10 cellular contexts compared by ENCODE assay signal in genomic region chr2:241357531-241357930, GRCh38. TPM values are rescaled to one million over a fixed set of nuclear protein-coding genes. Genes with fewer than 3 reads are reported as not detected.
A peak's percentile ranks its signal among the peaks of the same experiment; 100 is the strongest.
DNase-seq lines count a peak whose midpoint lies in the region; ATAC-seq and TF ChIP-seq lines count a peak whose summit lies in the region.
"Had no signal": no experiment of that assay in that cellular context is flagged by ENCODE, and none has a peak within 500 bp of the region (broad histone marks: within the 10 kb centered on the region; RNA-seq: fewer than 3 reads in every experiment).

No MANE protein-coding gene starts in this region.

- H2AFZ ChIP-seq in HCT116 (ENCODE audit: low read depth, low read length, poor library complexity, severe bottlenecking), result no peak overlapping the region

- H3K27ac ChIP-seq in HCT116 (ENCODE audit: low read depth, low read length) (no peak overlapping the region), mesodermal cell (ENCODE audit: low read depth, low read length, severe bottlenecking) (no peak overlapping the region)

- no peaks in the 10 kb centered on the region; the same call in 1 of the 2 replicates for H4K20me1 ChIP-seq in HCT116 (ENCODE audit: insufficient read depth)

- TF ChIP-seq POLR2A in HCT116 (IDR thresholded peaks at IDR 0.05; ENCODE audit: borderline replicate concordance, extremely low read depth, insufficient read depth, insufficient read length), result no peak

- H3K4me3 Mint-ChIP-seq in activated naive CD8-positive, alpha-beta T cell treated with anti-CD3 and anti-CD28 coated beads, Interleukin-2, amount 50 U/mL, for 24 hours, result peak overlapping the region; percentile 75

- DNase-seq in AG09309 (ENCODE audit: low read depth) (no peak), HCT116 (ENCODE audit: low read depth, low spot score) (no peak), NOMO-1 treated with dmso at 0.1 percent for 144 hours (lab: John Stamatoyannopoulos, UW; ENCODE audit: unreplicated experiment) (no peak), GM13976 (ENCODE audit: low spot score) (no peak), GOT3 (lab: John Stamatoyannopoulos, UW) (no peak)
- no peak for DNase-seq in activated naive CD8-positive, alpha-beta T cell treated with anti-CD3 and anti-CD28 coated beads, Interleukin-2, amount 50 U/mL, for 24 hours
- DNase-seq: NCI-H774 had no signal

- CTCF ChIA-PET in HCT116 (lab: Charles Lee), result no interaction called here

- no peaks in the 10 kb centered on the region for H3K27me3 ChIP-seq in HCT116 (ENCODE audit: insufficient read depth, low read length)

- no TSS peak for BruUV-seq in HCT116 (replicated peaks; lab: Mats Ljungman, UMichigan)

- WGBS in mesodermal cell (ENCODE audit: insufficient coverage in 2 of 2), 2 experiments, result 100% methylated on average over 1 of the region's 3 CpGs

- peak overlapping the region; percentile 92; the same call in 1 of the 2 replicates for H3K4me3 ChIP-seq in AG09309 (ENCODE audit: control insufficient read depth, low read depth, low read length)
- peak overlapping the region; percentile 87 to 89 for H3K4me3 ChIP-seq in HCT116 (replicated peaks in 1 of 2; ENCODE audit: low read depth in 1 of 2, low read length in 2 of 2)
- peak overlapping the region; percentile 93 for H3K4me3 ChIP-seq in mesodermal cell (ENCODE audit: extremely low read depth, insufficient read depth, low read length, poor library complexity, severe bottlenecking)

- RAD21 ChIA-PET in HCT116 (lab: Charles Lee; ENCODE audit: low non-redundant PET in 1 of 2, low total read pairs in 2 of 2, uncharacterized antibody in 2 of 2, unreplicated experiment in 2 of 2), result no interaction called here

- peaks cover 34% of the 10 kb centered on the region for H3K4me1 Mint-ChIP-seq in activated naive CD8-positive, alpha-beta T cell treated with anti-CD3 and anti-CD28 coated beads, Interleukin-2, amount 50 U/mL, for 24 hours

- H3K4me1 ChIP-seq in HCT116 (ENCODE audit: control insufficient read depth in 1 of 2, insufficient read depth in 2 of 2, low read length in 2 of 2) (peaks cover 17 to 22% of the 10 kb centered on the region in 2 experiments), mesodermal cell (ENCODE audit: control insufficient read depth, insufficient read depth, low read length, poor library complexity, severe bottlenecking) (peaks cover 16% of the 10 kb centered on the region)

- no peak overlapping the region for H3K27ac Mint-ChIP-seq in activated naive CD8-positive, alpha-beta T cell treated with anti-CD3 and anti-CD28 coated beads, Interleukin-2, amount 50 U/mL, for 24 hours

- no peaks in the 10 kb centered on the region for H3K9me2 ChIP-seq in HCT116 (ENCODE audit: insufficient read depth)

- intact Hi-C loops in HCT116 (cut with micrococcal nuclease), result loop anchor here (5.0 kb wide), 5 partner anchors 150 to 525 kb away; partner anchors contain the start of genes ATG4B, BOK, ING5 and STK25

- no peak for ATAC-seq in HCT116
- no peak for ATAC-seq in activated naive CD8-positive, alpha-beta T cell treated with anti-CD3 and anti-CD28 coated beads, Interleukin-2, amount 50 U/mL, for 24 hours
- ATAC-seq in GM18873 (IDR thresholded peaks at IDR 0.05; ENCODE audit: low FRiP score, unreplicated experiment), result no peak
- ATAC-seq: activated naive CD4-positive, alpha-beta T cell treated with anti-CD3 and anti-CD28 coated beads, Interleukin-2, amount 50 U/mL, for 72 hours had no signal

- TF ChIP-seq RAD21 in HCT116 (IDR thresholded peaks at IDR 0.05; ENCODE audit: low read depth), result no peak

- POLR2A ChIA-PET in HCT116 (lab: Charles Lee), result no interaction called here

- H3K27me3 Mint-ChIP-seq in activated naive CD8-positive, alpha-beta T cell treated with anti-CD3 and anti-CD28 coated beads, Interleukin-2, amount 50 U/mL, for 24 hours, result no peaks in the 10 kb centered on the region

- in situ Hi-C loops in GM13976 (cut with MboI; ENCODE audit: low sequenced_read_pairs, unreplicated experiment), result no loop called here

- peak overlapping the region; percentile 85; the same call in 1 of the 2 replicates for H3K9ac ChIP-seq in HCT116 (ENCODE audit: low read length)

- H3K9me3 ChIP-seq in HCT116 (ENCODE audit: control insufficient read depth in 1 of 2, insufficient read depth in 1 of 2, low read depth in 1 of 2, low read length in 2 of 2), result no peaks in the 10 kb centered on the region
- no peaks in the 10 kb centered on the region for H3K9me3 ChIP-seq in mesodermal cell (ENCODE audit: control insufficient read depth, low read length)

- peaks cover 15% of the 10 kb centered on the region for H3K36me3 Mint-ChIP-seq in activated naive CD8-positive, alpha-beta T cell treated with anti-CD3 and anti-CD28 coated beads, Interleukin-2, amount 50 U/mL, for 24 hours (ENCODE audit: low read depth)
- H3K36me3 Mint-ChIP-seq: activated naive CD4-positive, alpha-beta T cell treated with anti-CD3 and anti-CD28 coated beads, Interleukin-2, amount 50 U/mL, for 72 hours had no signal

- peaks cover 53% of the 10 kb centered on the region for H3K79me2 ChIP-seq in HCT116 (ENCODE audit: insufficient read depth, low read length)

- peaks cover 0 to 11% of the 10 kb centered on the region in 2 experiments; a peak in 2 of 4 replicates for H3K36me3 ChIP-seq in HCT116 (ENCODE audit: control insufficient read depth in 1 of 2, insufficient read depth in 2 of 2, low read length in 2 of 2)
- H3K36me3 ChIP-seq in mesodermal cell (ENCODE audit: control insufficient read depth, insufficient read depth, low read length), result peaks cover 20% of the 10 kb centered on the region

- peak overlapping the region; percentile 94 for H3K4me2 ChIP-seq in HCT116 (ENCODE audit: low read length)

- no peak for TF ChIP-seq CTCF in AG09309 (IDR thresholded peaks at IDR 0.05; ENCODE audit: control insufficient read depth, insufficient read depth, low read depth, low read length, missing control alignments)
- TF ChIP-seq CTCF in HCT116 (IDR thresholded peaks at IDR 0.05 in 2 of 3, conservative IDR thresholded peaks at IDR 0.05 in 1 of 3; ENCODE audit: borderline replicate concordance in 1 of 3, insufficient read depth in 1 of 3, low read depth in 2 of 3, low read length in 2 of 3), result no peak
- no peak for TF ChIP-seq CTCF in GM13976 (IDR thresholded peaks at IDR 0.05; ENCODE audit: borderline replicate concordance, control extremely low read depth, extremely low read depth, insufficient read depth, missing control alignments)

- H3K9me3 Mint-ChIP-seq in activated naive CD8-positive, alpha-beta T cell treated with anti-CD3 and anti-CD28 coated beads, Interleukin-2, amount 50 U/mL, for 24 hours, result no peaks in the 10 kb centered on the region
- H3K9me3 Mint-ChIP-seq: activated naive CD4-positive, alpha-beta T cell treated with anti-CD3 and anti-CD28 coated beads, Interleukin-2, amount 50 U/mL, for 72 hours had no signal

TF ChIP-seq in HCT116, 20 proteins besides CTCF, POLR2A, EP300 and RAD21 (continues in another document):
- TF ChIP-seq EZH2 (IDR thresholded peaks at IDR 0.05), result no peak
- no peak for TF ChIP-seq JUND (IDR thresholded peaks at IDR 0.05)
- no peak for TF ChIP-seq ELF1 (IDR thresholded peaks at IDR 0.05; ENCODE audit: borderline replicate concordance, low read depth)
- TF ChIP-seq YY1 (IDR thresholded peaks at IDR 0.05; ENCODE audit: extremely low read depth, insufficient replicate concordance, low read depth, low read length), result no peak
- no peak for TF ChIP-seq EGR1 (IDR thresholded peaks at IDR 0.05; ENCODE audit: low read depth)
- no peak for TF ChIP-seq TCF7L2 (IDR thresholded peaks at IDR 0.05; ENCODE audit: borderline replicate concordance, extremely low read depth, insufficient read depth, insufficient read length)
- no peak for TF ChIP-seq ZNF274 (IDR thresholded peaks at IDR 0.05; ENCODE audit: low read depth, low read length)
- TF ChIP-seq REST (IDR thresholded peaks at IDR 0.05; ENCODE audit: low read depth), result no peak
- no peak for TF ChIP-seq SRF (IDR thresholded peaks at IDR 0.05; ENCODE audit: low read depth)
- no peak for TF ChIP-seq EZH2phosphoT487 (IDR thresholded peaks at IDR 0.05; ENCODE audit: borderline replicate concordance)
- no peak for TF ChIP-seq SP1 (IDR thresholded peaks at IDR 0.05; ENCODE audit: low read depth)
- no peak for TF ChIP-seq POLR2AphosphoS5 (IDR thresholded peaks at IDR 0.05; ENCODE audit: low read depth, low read length)
- no peak for TF ChIP-seq CBX3 (IDR thresholded peaks at IDR 0.05; ENCODE audit: low read depth)

RNA-seq across cellular contexts. Expression of gene FARP2, which starts 1.4 kb away (rescaled TPM):
- total RNA-seq in HCT116 (2021; ENCODE audit: unreplicated experiment), result 49.3 TPM
- polyA plus RNA-seq in HCT116 (2012), result 14.1 and 14.3 TPM in 2 replicates
- polyA plus RNA-seq in mesodermal cell (2013, experiment 1 of 2), result 23.3 TPM
- 26.1 TPM for polyA plus RNA-seq in mesodermal cell (2013, experiment 2 of 2)

RNA-seq across cellular contexts. Expression of gene SEPTIN2, which starts 41.8 kb away (rescaled TPM):
- total RNA-seq in HCT116 (2021; ENCODE audit: unreplicated experiment), result 317 TPM
- 155 and 167 TPM in 2 replicates for polyA plus RNA-seq in HCT116 (2012)
- polyA plus RNA-seq in mesodermal cell (2013, experiment 1 of 2), result 476 TPM
- polyA plus RNA-seq in mesodermal cell (2013, experiment 2 of 2), result 476 TPM

RNA-seq across cellular contexts. Expression of gene HDLBP, which starts 42.1 kb away (rescaled TPM):
- total RNA-seq in HCT116 (2021; ENCODE audit: unreplicated experiment), result 462 TPM
- polyA plus RNA-seq in HCT116 (2012), result 286 and 296 TPM in 2 replicates
- 438 TPM for polyA plus RNA-seq in mesodermal cell (2013, experiment 1 of 2)
- polyA plus RNA-seq in mesodermal cell (2013, experiment 2 of 2), result 448 TPM
